Comparison of ENCODE assay signal across 8 cellular contexts in the genomic region with DNA sequence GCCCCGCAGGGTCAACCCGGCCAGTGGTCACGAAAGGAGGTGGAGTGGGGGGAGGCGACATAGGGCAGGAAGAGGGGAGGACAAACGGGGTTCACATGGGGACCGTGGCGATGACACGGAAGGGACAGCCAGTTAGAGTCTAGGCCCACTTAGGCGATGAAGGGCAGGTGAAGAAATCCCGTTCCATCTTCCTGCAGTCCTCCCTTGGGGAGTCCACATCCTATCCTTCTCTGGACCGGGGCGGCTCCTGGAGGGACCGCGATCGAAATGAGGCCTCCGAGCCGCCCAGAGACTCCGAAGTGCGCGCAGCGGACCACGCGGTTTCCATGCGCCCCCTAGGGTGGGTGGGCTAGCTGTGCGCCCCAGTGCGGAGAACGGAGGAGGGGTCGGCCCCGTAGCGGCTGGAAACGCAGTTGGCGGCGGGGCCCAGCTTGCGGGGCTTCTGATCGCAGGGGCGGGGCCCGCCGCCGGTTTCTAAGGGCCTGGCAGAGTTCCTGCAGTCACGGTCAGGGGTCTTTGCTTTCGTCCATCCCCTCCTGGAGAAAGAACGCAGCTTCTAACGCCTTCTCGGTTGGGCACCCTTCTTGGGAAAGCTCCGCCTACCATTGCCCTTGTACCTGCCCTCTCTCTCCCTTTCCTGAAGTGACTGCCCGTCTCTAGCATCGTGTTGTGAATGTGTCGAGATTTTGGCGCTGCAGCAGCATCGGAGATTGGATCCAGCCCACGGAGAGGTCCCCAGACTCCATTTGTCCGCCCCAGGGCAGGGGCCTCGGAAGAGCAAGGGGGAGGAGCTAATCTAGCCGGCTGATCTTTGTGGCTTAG. TPM values are rescaled to one million over a fixed set of nuclear protein-coding genes. Genes with fewer than 3 reads are reported as not detected.
DNase-seq lines count a peak whose midpoint lies in the region; ATAC-seq and TF ChIP-seq lines count a peak whose summit lies in the region.

No MANE protein-coding gene starts in this region.

- peak overlapping the region; percentile 58 to 73 (median 64) for H3K4me3 ChIP-seq in fibroblast of lung (replicated peaks in 1 of 4; ENCODE audit: control extremely low read depth in 1 of 4, insufficient read depth in 1 of 4, low read depth in 3 of 4, low read length in 4 of 4)

- peaks cover 20% of the 10 kb centered on the region for H3K4me1 Mint-ChIP-seq in activated T-cell treated with anti-CD3 and anti-CD28 coated beads, Interleukin-2, amount 50 U/mL, for 24 hours (ENCODE audit: low read depth)
- H3K4me1 Mint-ChIP-seq in nephron, result no peaks in the 10 kb centered on the region

- H3K9ac ChIP-seq in fibroblast of lung (ENCODE audit: insufficient read depth, low read length), result peak overlapping the region; percentile 58

- no peaks in the 10 kb centered on the region for H3K27me3 Mint-ChIP-seq in activated T-cell treated with anti-CD3 and anti-CD28 coated beads, Interleukin-2, amount 50 U/mL, for 24 hours
- peaks cover 9% of the 10 kb centered on the region for H3K27me3 Mint-ChIP-seq in nephron (ENCODE audit: low read depth)

- H3K9me3 ChIP-seq in fibroblast of lung (ENCODE audit: control insufficient read depth, insufficient read depth, low read depth, low read length), result no peaks in the 10 kb centered on the region

- peaks cover 5% of the 10 kb centered on the region for H3K36me3 Mint-ChIP-seq in activated T-cell treated with anti-CD3 and anti-CD28 coated beads, Interleukin-2, amount 50 U/mL, for 24 hours (ENCODE audit: low read depth)
- H3K36me3 Mint-ChIP-seq in nephron (ENCODE audit: low read depth), result no peaks in the 10 kb centered on the region

- H3K9me3 Mint-ChIP-seq in activated T-cell treated with anti-CD3 and anti-CD28 coated beads, Interleukin-2, amount 50 U/mL, for 24 hours, result no peaks in the 10 kb centered on the region
- no peaks in the 10 kb centered on the region for H3K9me3 Mint-ChIP-seq in nephron

- no peaks in the 10 kb centered on the region for H4K20me1 ChIP-seq in fibroblast of lung (ENCODE audit: control insufficient read depth, extremely low read depth, insufficient read depth, low read length)

- H2AFZ ChIP-seq in fibroblast of lung (ENCODE audit: low read length), result peak overlapping the region; percentile 97

- no peaks in the 10 kb centered on the region for H3K27me3 ChIP-seq in fibroblast of lung (ENCODE audit: control insufficient read depth, insufficient read depth, low read length)

- H3K4me2 ChIP-seq in fibroblast of lung (ENCODE audit: extremely low read depth, insufficient read depth, low read length), result peak overlapping the region; percentile 95

- H3K36me3 ChIP-seq in fibroblast of lung (ENCODE audit: control insufficient read depth, insufficient read depth, low read length), result no peaks in the 10 kb centered on the region

- H3K4me1 ChIP-seq in fibroblast of lung (ENCODE audit: control insufficient read depth, extremely low read depth, insufficient read depth, low read length), result peaks cover 7% of the 10 kb centered on the region

- DNase-seq in DMS114 treated with DMSO at 0.1 percent for 48 hours (lab: John Stamatoyannopoulos, UW; ENCODE audit: unreplicated experiment) (peak; percentile 32), NCI-H345 treated with DMSO at 0.1 percent for 48 hours (lab: John Stamatoyannopoulos, UW; ENCODE audit: unreplicated experiment) (peak; percentile 21), fibroblast of lung (ENCODE audit: low read depth in 2 of 2) (peak; percentile 40 to 52), stromal cell of bone marrow (ENCODE audit: low read depth) (peak; percentile 5), amniotic stem cell (lab: John Stamatoyannopoulos, UW) (no peak)
- DNase-seq in activated T-cell treated with anti-CD3 and anti-CD28 coated beads, Interleukin-2, amount 50 U/mL, for 24 hours, result peak; percentile 77

- TF ChIP-seq CTCF in fibroblast of lung (conservative IDR thresholded peaks at IDR 0.05 in 1 of 2, IDR thresholded peaks at IDR 0.05 in 1 of 2; ENCODE audit: low read depth in 1 of 2, low read length in 2 of 2) (peak; percentile 35 to 38), nephron (IDR thresholded peaks at IDR 0.05; ENCODE audit: unreplicated experiment in 3 of 3) (peak; percentile 36 to 58 (median 50))

- ATAC-seq in GM19035 (IDR thresholded peaks at IDR 0.05; ENCODE audit: unreplicated experiment), result no peak

- peak overlapping the region; percentile 89 for H3K27ac Mint-ChIP-seq in activated T-cell treated with anti-CD3 and anti-CD28 coated beads, Interleukin-2, amount 50 U/mL, for 24 hours
- H3K27ac Mint-ChIP-seq in nephron, result peak overlapping the region; percentile 83 to 91 (median 85)

- H3K27ac ChIP-seq in fibroblast of lung (ENCODE audit: insufficient read depth, low read length), result no peak overlapping the region

- H3K79me2 ChIP-seq in fibroblast of lung (ENCODE audit: control insufficient read depth, insufficient read depth, low read length), result no peaks in the 10 kb centered on the region

- H3K4me3 Mint-ChIP-seq in activated T-cell treated with anti-CD3 and anti-CD28 coated beads, Interleukin-2, amount 50 U/mL, for 24 hours, result peak overlapping the region; percentile 77
- peak overlapping the region; percentile 93 to 95 (median 93) for H3K4me3 Mint-ChIP-seq in nephron

RNA-seq across cellular contexts. Expression of gene TMEM225B, which starts 17.9 kb away (rescaled TPM):
- 0.51 and 1.2 TPM in 2 replicates for total RNA-seq in fibroblast of lung
- 0.60 and 1.3 TPM in 2 replicates for polyA plus RNA-seq in fibroblast of lung
- 0.51 and 0.84 TPM in 2 replicates for polyA plus RNA-seq in fibroblast of lung (2012)
- polyA minus RNA-seq in fibroblast of lung (ENCODE audit: low replicate concordance), result 3.3 TPM in 1 of 2 replicates, not detected in the other

RNA-seq across cellular contexts. Expression of gene ZNF655, which starts 21.7 kb away (rescaled TPM):
- total RNA-seq in fibroblast of lung, result 70.1 and 92.6 TPM in 2 replicates
- polyA plus RNA-seq in fibroblast of lung, result 59.5 and 60.4 TPM in 2 replicates
- 37.0 and 40.1 TPM in 2 replicates for polyA plus RNA-seq in fibroblast of lung (2012)
- polyA minus RNA-seq in fibroblast of lung (ENCODE audit: low replicate concordance), result 27.1 and 45.8 TPM in 2 replicates

RNA-seq across cellular contexts. Expression of gene FAM200A, which starts 28.3 kb away (rescaled TPM):
- 8.2 and 9.7 TPM in 2 replicates for total RNA-seq in fibroblast of lung
- 8.8 and 9.0 TPM in 2 replicates for polyA plus RNA-seq in fibroblast of lung
- polyA plus RNA-seq in fibroblast of lung (2012), result 5.3 TPM in 2 replicates
- polyA minus RNA-seq in fibroblast of lung (ENCODE audit: low replicate concordance), result 0.98 and 2.0 TPM in 2 replicates

RNA-seq across cellular contexts. Expression of gene ZSCAN25, which starts 36.6 kb away (rescaled TPM):
- total RNA-seq in fibroblast of lung, result 10.2 and 10.5 TPM in 2 replicates
- 5.4 and 5.7 TPM in 2 replicates for polyA plus RNA-seq in fibroblast of lung
- 4.2 and 4.3 TPM in 2 replicates for polyA plus RNA-seq in fibroblast of lung (2012)
- 9.3 and 10.0 TPM in 2 replicates for polyA minus RNA-seq in fibroblast of lung (ENCODE audit: low replicate concordance)
